In genomic region chr21:38136201-38136600, GRCh38 we compare ENCODE assay signal across 24 cellular contexts.
DNase-seq lines count a peak whose midpoint lies in the region; ATAC-seq, FAIRE-seq and TF ChIP-seq lines count a peak whose summit lies in the region.
"Had no signal": no experiment of that assay in that cellular context is flagged by ENCODE, and none has a peak within 500 bp of the region (broad histone marks: within the 10 kb centered on the region; RNA-seq: fewer than 3 reads in every experiment).

No MANE protein-coding gene starts in this region.

- DNase-seq in MCF 10A (ENCODE audit: unreplicated experiment) (peak; percentile 70), breast epithelium (ENCODE audit: low spot score in 2 of 2) (no peak), RWPE2 (ENCODE audit: low spot score) (no peak), fibroblast of the aortic adventitia (ENCODE audit: low read depth) (peak; percentile 63), Caco-2 (no peak), frontal cortex (ENCODE audit: low spot score in 2 of 2) (no peak), RPMI8226 (no peak)
- DNase-seq: activated B cell treated with CpG ODN at 0.5 μM for 24 hours; activated CD8-positive, alpha-beta T cell treated with anti-CD3 and anti-CD28 coated beads for 36 hours; activated naive CD4-positive, alpha-beta T cell treated with anti-CD3 and anti-CD28 coated beads, Interleukin-2, amount 10 ng/mL, durations not matched to agents 7 days and 5 days; activated T-cell treated with anti-CD3 and anti-CD28 coated beads, Interleukin-2, amount 50 U/mL, for 24 hours; left colon; NCI-H1694 treated with DMSO at 0.1 percent for 48 hours; NCI-H526; PC-9; stimulated activated CD4-positive, alpha-beta T cell treated with anti-CD3 and anti-CD28 coated beads, Interleukin-4, amount 100 ng/mL, for 24 hours; T-helper 2 cell had no signal

- CTCF ChIA-PET in MCF 10A (lab: Yijun Ruan, JAX), result interaction anchor here (0.6 to 1.5 kb wide), 4 partner anchors 10 to 424 kb away, joined by 3 to 9 read pairs (median 4); no protein-coding TSS in a partner anchor
- CTCF ChIA-PET in Caco-2 (lab: Charles Lee), result no interaction called here

- no peaks in the 10 kb centered on the region for H3K9me3 Mint-ChIP-seq in MCF 10A (ENCODE audit: unreplicated experiment)
- H3K9me3 Mint-ChIP-seq in Caco-2 (ENCODE audit: unreplicated experiment), result peaks cover 8% of the 10 kb centered on the region
- H3K9me3 Mint-ChIP-seq: activated B cell treated with CpG ODN at 0.5 μM for 24 hours; activated CD8-positive, alpha-beta T cell treated with anti-CD3 and anti-CD28 coated beads for 36 hours; activated naive CD4-positive, alpha-beta T cell treated with anti-CD3 and anti-CD28 coated beads, Interleukin-2, amount 10 ng/mL, durations not matched to agents 7 days and 5 days; activated T-cell treated with anti-CD3 and anti-CD28 coated beads, Interleukin-2, amount 50 U/mL, for 24 hours; neural progenitor cell had no signal

- H3K27ac ChIP-seq in breast epithelium (no peak overlapping the region), RWPE2 (ENCODE audit: poor library complexity, severe bottlenecking) (peak overlapping the region; percentile 98)
- H3K27ac ChIP-seq: ascending aorta, C4-2B, neural progenitor cell, PC-9 had no signal

- BruUV-seq in MCF 10A (replicated peaks; lab: Mats Ljungman, UMichigan), result no TSS peak
- BruUV-seq in Caco-2 (replicated peaks; lab: Mats Ljungman, UMichigan), result no TSS peak

- H3K27ac Mint-ChIP-seq in MCF 10A (ENCODE audit: low read depth, unreplicated experiment) (peak overlapping the region; percentile 44), Caco-2 (ENCODE audit: unreplicated experiment) (no peak overlapping the region)
- H3K27ac Mint-ChIP-seq: activated B cell treated with CpG ODN at 0.5 μM for 24 hours; activated CD8-positive, alpha-beta T cell treated with anti-CD3 and anti-CD28 coated beads for 36 hours; activated naive CD4-positive, alpha-beta T cell treated with anti-CD3 and anti-CD28 coated beads, Interleukin-2, amount 10 ng/mL, durations not matched to agents 7 days and 5 days; activated T-cell treated with anti-CD3 and anti-CD28 coated beads, Interleukin-2, amount 50 U/mL, for 24 hours; neural progenitor cell had no signal

- no peak overlapping the region for H3K4me3 ChIP-seq in breast epithelium
- no peak overlapping the region for H3K4me3 ChIP-seq in RWPE2 (ENCODE audit: severe bottlenecking)
- H3K4me3 ChIP-seq in fibroblast of the aortic adventitia (ENCODE audit: low read depth, low read length), result no peak overlapping the region
- H3K4me3 ChIP-seq in Caco-2 (ENCODE audit: low read depth, low read length), result no peak overlapping the region
- H3K4me3 ChIP-seq: ascending aorta, HAP-1, neural progenitor cell, PC-9 had no signal

- H3K36me3 Mint-ChIP-seq in MCF 10A (ENCODE audit: insufficient read depth, unreplicated experiment) (peaks cover 6% of the 10 kb centered on the region), Caco-2 (ENCODE audit: insufficient read depth, unreplicated experiment) (no peaks in the 10 kb centered on the region)
- H3K36me3 Mint-ChIP-seq: activated naive CD4-positive, alpha-beta T cell treated with anti-CD3 and anti-CD28 coated beads, Interleukin-2, amount 10 ng/mL, durations not matched to agents 7 days and 5 days; neural progenitor cell had no signal

- intact Hi-C loops in MCF 10A (cut with micrococcal nuclease) (no loop called here), breast epithelium (cut with DNase I; ENCODE audit: low total_unique reads) (no loop called here), Caco-2 (cut with micrococcal nuclease; ENCODE audit: unreplicated experiment) (no loop called here)

- no peak overlapping the region for H3K4me3 Mint-ChIP-seq in MCF 10A (ENCODE audit: unreplicated experiment)
- no peak overlapping the region for H3K4me3 Mint-ChIP-seq in Caco-2 (ENCODE audit: unreplicated experiment)
- H3K4me3 Mint-ChIP-seq: activated B cell treated with CpG ODN at 0.5 μM for 24 hours; activated CD8-positive, alpha-beta T cell treated with anti-CD3 and anti-CD28 coated beads for 36 hours; activated naive CD4-positive, alpha-beta T cell treated with anti-CD3 and anti-CD28 coated beads, Interleukin-2, amount 10 ng/mL, durations not matched to agents 7 days and 5 days; activated T-cell treated with anti-CD3 and anti-CD28 coated beads, Interleukin-2, amount 50 U/mL, for 24 hours; neural progenitor cell had no signal

- TF ChIP-seq POLR2A in breast epithelium (IDR thresholded peaks at IDR 0.05), result no peak

- no peaks in the 10 kb centered on the region for H3K27me3 Mint-ChIP-seq in MCF 10A (ENCODE audit: insufficient read depth, unreplicated experiment)
- no peaks in the 10 kb centered on the region for H3K27me3 Mint-ChIP-seq in Caco-2 (ENCODE audit: insufficient read depth, unreplicated experiment)

- H3K36me3 ChIP-seq in breast epithelium, result no peaks in the 10 kb centered on the region
- H3K36me3 ChIP-seq in RWPE2 (ENCODE audit: low read depth), result no peaks in the 10 kb centered on the region
- no peaks in the 10 kb centered on the region for H3K36me3 ChIP-seq in Caco-2 (ENCODE audit: control insufficient read depth, insufficient read depth, low read length)
- H3K36me3 ChIP-seq: ascending aorta, HAP-1, neural progenitor cell had no signal

- H3K4me1 ChIP-seq in breast epithelium (no peaks in the 10 kb centered on the region), RWPE2 (ENCODE audit: insufficient read depth, poor library complexity, severe bottlenecking) (peaks cover 54% of the 10 kb centered on the region), Caco-2 (peaks cover 12% of the 10 kb centered on the region)
- H3K4me1 ChIP-seq: HAP-1 had no signal

- H3K27me3 ChIP-seq in breast epithelium (no peaks in the 10 kb centered on the region), RWPE2 (ENCODE audit: insufficient read depth, poor library complexity, severe bottlenecking) (no peaks in the 10 kb centered on the region), Caco-2 (replicated peaks; ENCODE audit: control insufficient read depth, insufficient read depth, low read length) (no peaks in the 10 kb centered on the region)
- H3K27me3 ChIP-seq: ascending aorta, neural progenitor cell had no signal

- TF ChIP-seq CTCF in MCF 10A (IDR thresholded peaks at IDR 0.05; ENCODE audit: unreplicated experiment), result no peak
- TF ChIP-seq CTCF in breast epithelium (IDR thresholded peaks at IDR 0.05), result no peak
- no peak for TF ChIP-seq CTCF in RWPE2 (IDR thresholded peaks at IDR 0.05; ENCODE audit: poor library complexity, severe bottlenecking)
- no peak for TF ChIP-seq CTCF in fibroblast of the aortic adventitia (IDR thresholded peaks at IDR 0.05; ENCODE audit: insufficient read depth, low read length)
- TF ChIP-seq CTCF in Caco-2 (IDR thresholded peaks at IDR 0.05; ENCODE audit: insufficient read depth in 1 of 2, low read depth in 1 of 2, low read length in 1 of 2, severe bottlenecking in 1 of 2, unreplicated experiment in 1 of 2), result no peak

- POLR2A ChIA-PET in MCF 10A (lab: Yijun Ruan, JAX), result interaction anchor here (0.6 to 0.7 kb wide), 2 partner anchors 99 to 143 kb away, joined by 3 to 4 read pairs; no protein-coding TSS in a partner anchor
- POLR2A ChIA-PET in Caco-2 (lab: Charles Lee), result no interaction called here

- H3K9me3 ChIP-seq in breast epithelium (no peaks in the 10 kb centered on the region), RWPE2 (ENCODE audit: severe bottlenecking) (no peaks in the 10 kb centered on the region), Caco-2 (0 out of 2 replicates have a peak, but pooled peaks cover 4% of the 10 kb centered on the region)
- H3K9me3 ChIP-seq: ascending aorta, HAP-1 had no signal

- no peak for FAIRE-seq in frontal cortex (lab: Jason Lieb, UNC)
- FAIRE-seq: endothelial cell of umbilical vein, urothelium cell line had no signal

- H3K4me1 Mint-ChIP-seq in MCF 10A (ENCODE audit: insufficient read depth, unreplicated experiment), result peaks cover 26% of the 10 kb centered on the region
- H3K4me1 Mint-ChIP-seq in Caco-2 (ENCODE audit: low read depth, unreplicated experiment), result peaks cover 10% of the 10 kb centered on the region
- H3K4me1 Mint-ChIP-seq: activated B cell treated with CpG ODN at 0.5 μM for 24 hours; activated naive CD4-positive, alpha-beta T cell treated with anti-CD3 and anti-CD28 coated beads, Interleukin-2, amount 10 ng/mL, durations not matched to agents 7 days and 5 days had no signal

- ATAC-seq in RWPE2 (ENCODE audit: low read depth) (peak; percentile 50), HG03139 (IDR thresholded peaks at IDR 0.05; ENCODE audit: unreplicated experiment) (no peak)
- ATAC-seq: activated CD8-positive, alpha-beta T cell treated with anti-CD3 and anti-CD28 coated beads for 36 hours; left colon had no signal

Comparison
In these comparisons a context has a peak if more than half of its experiments do, and no peak if none do; other contexts are left out.
1. DNase-seq: peak in MCF 10A (single experiment) and fibroblast of the aortic adventitia (single experiment); none in breast epithelium (0 of 2), RWPE2 (single experiment), Caco-2 (0 of 2), frontal cortex (0 of 2) and RPMI8226 (single experiment).